Comparison of ENCODE assay signal across 9 cellular contexts in the genomic region with DNA sequence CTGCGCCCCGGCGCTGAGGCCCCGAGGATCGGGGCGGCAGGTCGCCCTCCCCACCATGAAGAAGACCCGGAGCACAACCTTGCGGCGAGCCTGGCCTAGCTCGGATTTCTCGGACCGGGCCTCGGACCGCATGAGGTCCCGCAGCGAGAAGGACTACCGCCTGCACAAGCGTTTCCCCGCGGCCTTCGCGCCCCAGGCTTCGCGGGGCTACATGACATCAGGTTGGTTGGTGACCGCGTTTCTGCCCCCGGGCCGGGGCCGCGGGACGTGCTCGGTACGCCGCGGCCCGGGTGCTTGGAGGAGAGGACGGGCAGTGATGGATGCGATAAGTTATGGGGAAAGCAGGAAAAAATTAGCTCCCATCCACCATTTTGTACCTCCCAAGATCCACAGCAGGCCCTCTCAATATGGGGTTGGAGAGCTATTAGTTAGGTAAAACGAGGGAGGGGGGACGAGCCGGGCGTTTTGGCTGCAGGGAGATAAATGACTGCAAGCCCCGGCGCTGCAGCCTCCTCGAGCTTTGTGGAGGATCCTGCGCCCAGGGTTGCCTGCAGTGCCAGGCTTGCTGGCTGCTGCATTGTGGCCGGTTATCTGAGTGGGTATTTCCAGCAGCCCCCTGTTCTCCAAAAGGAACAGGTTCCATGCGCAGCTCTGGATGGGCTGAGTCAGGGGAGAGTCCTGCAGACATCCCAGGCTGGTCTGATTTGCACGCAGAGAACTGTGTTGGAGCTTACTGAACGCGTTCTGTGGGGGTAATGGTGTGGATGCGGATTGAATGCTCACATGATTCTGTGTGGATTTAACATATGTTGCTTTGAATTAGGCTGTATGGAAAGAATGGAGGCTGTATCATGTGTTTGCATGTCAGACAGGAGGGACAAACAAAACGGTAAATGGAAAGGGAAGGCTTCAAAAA. TPM values are rescaled to one million over a fixed set of nuclear protein-coding genes. Genes with fewer than 3 reads are reported as not detected.
DNase-seq lines count a peak whose midpoint lies in the region; ATAC-seq, FAIRE-seq and TF ChIP-seq lines count a peak whose summit lies in the region.
"Had no signal": no experiment of that assay in that cellular context is flagged by ENCODE, and none has a peak within 500 bp of the region (broad histone marks: within the 10 kb centered on the region; RNA-seq: fewer than 3 reads in every experiment).

No MANE protein-coding gene starts in this region.

- H4K20me1 ChIP-seq in HepG2 (ENCODE audit: insufficient read depth, low read length), result no peaks in the 10 kb centered on the region

- DNase-seq in DMS 273 (lab: John Stamatoyannopoulos, UW; ENCODE audit: unreplicated experiment) (peak; percentile 69), DMS 273 treated with DMSO at 0.1 percent for 48 hours (lab: John Stamatoyannopoulos, UW) (no peak), colonic mucosa (no peak), HepG2 (ENCODE audit: low spot score) (no peak), DMS153 treated with DMSO at 0.1 percent for 48 hours (lab: John Stamatoyannopoulos, UW; ENCODE audit: unreplicated experiment) (no peak)

- H3K4me2 ChIP-seq in HepG2 (ENCODE audit: low read depth, low read length), result peak overlapping the region; percentile 44; the same call in 1 of the 2 replicates

- BruUV-seq in HepG2 (replicated peaks; lab: Mats Ljungman, UMichigan), result no TSS peak

- H3K36me3 ChIP-seq in colonic mucosa, result no peaks in the 10 kb centered on the region
- no peaks in the 10 kb centered on the region for H3K36me3 ChIP-seq in HepG2 (replicated peaks in 1 of 2; ENCODE audit: control insufficient read depth in 1 of 2, insufficient read depth in 2 of 2, low read length in 2 of 2)
- H3K36me3 ChIP-seq in subcutaneous abdominal adipose tissue (ENCODE audit: control insufficient read depth in 5 of 5, insufficient read depth in 5 of 5, low read length in 5 of 5), result no peaks in the 10 kb centered on the region

- H3K9ac ChIP-seq in colonic mucosa (ENCODE audit: low read depth in 2 of 2, low read length in 2 of 2), result peak overlapping the region in 1 of 2 donors; percentile 37
- H3K9ac ChIP-seq in HepG2 (ENCODE audit: insufficient read depth, low read depth, low read length), result no peak overlapping the region
- H3K9ac ChIP-seq in subcutaneous abdominal adipose tissue (ENCODE audit: low read length in 5 of 5), result no peak overlapping the region

- ATAC-seq in HepG2 (0 out of 3 replicates have a peak, but pooled peaks have one; percentile 14), GM21423 (IDR thresholded peaks at IDR 0.05; ENCODE audit: unreplicated experiment) (no peak), GM21825 (IDR thresholded peaks at IDR 0.05; ENCODE audit: unreplicated experiment) (no peak)

- H3K9me3 ChIP-seq in colonic mucosa, result no peaks in the 10 kb centered on the region
- H3K9me3 ChIP-seq in HepG2 (ENCODE audit: low read length), result no peaks in the 10 kb centered on the region
- no peaks in the 10 kb centered on the region for H3K9me3 ChIP-seq in subcutaneous abdominal adipose tissue (ENCODE audit: control insufficient read depth in 5 of 5, low read length in 5 of 5)

- POLR2A ChIA-PET in HepG2 (lab: Yijun Ruan, JAX), result no interaction called here

- TF ChIP-seq RAD21 in HepG2 (CRISPR knock-in tag; IDR thresholded peaks at IDR 0.05), result no peak

- H3K27me3 ChIP-seq in colonic mucosa (peaks cover 31% of the 10 kb centered on the region), HepG2 (ENCODE audit: control insufficient read depth in 1 of 2, insufficient read depth in 2 of 2, low read length in 2 of 2) (peaks cover 8 to 53% of the 10 kb centered on the region in 2 experiments; a peak in 4 of 5 replicates), subcutaneous abdominal adipose tissue (ENCODE audit: control insufficient read depth in 5 of 5, insufficient read depth in 4 of 5, low read length in 5 of 5) (peaks cover 3 to 7% (median 4%) of the 10 kb centered on the region in 5 donors)

- CTCF ChIA-PET in HepG2 (lab: Yijun Ruan, JAX; ENCODE audit: low intra/inter-chr PET ratio, low total read pairs), result no interaction called here

- no peak overlapping the region for H3K27ac ChIP-seq in colonic mucosa
- no peak overlapping the region for H3K27ac ChIP-seq in HepG2 (ENCODE audit: extremely low read length, insufficient read depth, low read length)
- no peak overlapping the region for H3K27ac ChIP-seq in subcutaneous abdominal adipose tissue (ENCODE audit: low read depth, low read length)
- H3K27ac ChIP-seq: 22Rv1 had no signal

- intact Hi-C loops in colonic mucosa (cut with DNase I) (no loop called here), HepG2 (cut with micrococcal nuclease; ENCODE audit: unreplicated experiment) (no loop called here)

- TF ChIP-seq POLR2A in HepG2 (IDR thresholded peaks at IDR 0.05; ENCODE audit: insufficient read depth in 1 of 2, low read depth in 2 of 2, low read length in 2 of 2), result no peak

- FAIRE-seq in HepG2 (lab: Jason Lieb, UNC), result no peak

- H2AFZ ChIP-seq in HepG2 (ENCODE audit: low read length), result no peak overlapping the region

- no peaks in the 10 kb centered on the region for H3K79me2 ChIP-seq in HepG2 (ENCODE audit: insufficient read depth, low read length)

- no peak for TF ChIP-seq CTCF in colonic mucosa (IDR thresholded peaks at IDR 0.05)
- TF ChIP-seq CTCF in HepG2 (CRISPR knock-in tag; IDR thresholded peaks at IDR 0.05), result no peak

- peak overlapping the region; percentile 52 for H3K4me3 ChIP-seq in colonic mucosa
- peak overlapping the region in 1 of 3 experiments; percentile 68; a peak in 1 of 6 replicates for H3K4me3 ChIP-seq in HepG2 (replicated peaks in 1 of 3; ENCODE audit: insufficient read depth in 1 of 3, low read depth in 2 of 3, low read length in 3 of 3)
- peak overlapping the region; percentile 25 to 74 (median 56) for H3K4me3 ChIP-seq in subcutaneous abdominal adipose tissue (ENCODE audit: low read depth in 1 of 5, low read length in 5 of 5)

- no peaks in the 10 kb centered on the region for H3K4me1 ChIP-seq in colonic mucosa
- H3K4me1 ChIP-seq in HepG2 (ENCODE audit: insufficient read depth, low read length), result peaks cover 10% of the 10 kb centered on the region; the same call in 1 of the 2 replicates
- peaks cover 6 to 29% (median 27%) of the 10 kb centered on the region in 5 donors for H3K4me1 ChIP-seq in subcutaneous abdominal adipose tissue (ENCODE audit: control insufficient read depth in 5 of 5, insufficient read depth in 5 of 5, low read length in 5 of 5)

- WGBS in HepG2 (ENCODE audit: low lambda C conversion rate), result 11% methylated on average over 17 of the region's 54 CpGs

- TF ChIP-seq EP300 in HepG2 (IDR thresholded peaks at IDR 0.05; ENCODE audit: low read depth in 2 of 2, low read length in 2 of 2), result no peak
- TF ChIP-seq EP300 in HepG2 (CRISPR knock-in tag; IDR thresholded peaks at IDR 0.05; ENCODE audit: borderline replicate concordance), result no peak

- in situ Hi-C loops in HepG2 (cut with HindIII; ENCODE audit: extremely low pct_ligation_motif_present, low pct_unique_long_range_greater_than_20kb), result no loop called here

TF ChIP-seq in HepG2, 621 proteins besides CTCF, POLR2A, EP300 and RAD21:
- TF ChIP-seq HNRNPLL (IDR thresholded peaks at IDR 0.05; ENCODE audit: low read depth, low read length, poor library complexity, severe bottlenecking) (peak; percentile 12), REPIN1 (CRISPR knock-in tag; IDR thresholded peaks at IDR 0.05; ENCODE audit: borderline replicate concordance, low read depth) (no peak)

RNA-seq across cellular contexts. Expression of gene STOX2, which starts 1.9 kb away (rescaled TPM):
- total RNA-seq in colonic mucosa (1 to 10 TPM in 1 of 2 donors, under 1 TPM in 1; 0.89 to 2.5 TPM), HepG2 (2016; rRNA removed; fragmentation: Illumina TruSeq; extraction: Trizol) (0.04 and 0.15 TPM in 2 replicates)
- not detected in 2 replicates for total RNA-seq in HepG2 (2016; cell fraction: cytosol; rRNA removed; fragmentation: Illumina TruSeq; extraction: Trizol; ENCODE audit: low read depth)
- total RNA-seq in HepG2 (2016; cell fraction: insoluble cytoplasmic fraction; rRNA removed; fragmentation: Illumina TruSeq; extraction: Trizol), result 0.04 and 0.22 TPM in 2 replicates
- 0.06 and 0.17 TPM in 2 replicates for total RNA-seq in HepG2 (2016; cell fraction: membrane; rRNA removed; fragmentation: Illumina TruSeq; extraction: Trizol)
- 0.06 TPM in 2 replicates for total RNA-seq in HepG2 (2016; cell fraction: nucleus; rRNA removed; fragmentation: Illumina TruSeq; extraction: Trizol)
- polyA plus RNA-seq in HepG2 (2011; rRNA removed), result 0.01 TPM in 2 replicates
- 0.01 TPM in 2 replicates for polyA plus RNA-seq in HepG2 (2011; cell fraction: cytosol; rRNA removed)
- 0.02 TPM in 2 replicates for polyA plus RNA-seq in HepG2 (2011; cell fraction: nucleus; rRNA removed)
- polyA plus RNA-seq in HepG2 (2012), result 0.01 and 0.05 TPM in 2 replicates
- polyA plus RNA-seq in HepG2 (2016; cell fraction: cytosol; fragmentation: Illumina TruSeq; extraction: Trizol; ENCODE audit: low read depth), result 0.01 TPM in 1 of 2 replicates, not detected in the other
- polyA plus RNA-seq in HepG2 (2016; cell fraction: insoluble cytoplasmic fraction; fragmentation: Illumina TruSeq; extraction: Trizol; ENCODE audit: low read depth), result 0.02 and 0.21 TPM in 2 replicates
- 0.02 TPM in 1 of 2 replicates, not detected in the other for polyA plus RNA-seq in HepG2 (2016; cell fraction: membrane; fragmentation: Illumina TruSeq; extraction: Trizol; ENCODE audit: low read depth)
- polyA plus RNA-seq in HepG2 (2016; cell fraction: nucleus; fragmentation: Illumina TruSeq; extraction: Trizol; ENCODE audit: insufficient read depth, low read depth), result 0.04 and 0.46 TPM in 2 replicates
- polyA minus RNA-seq in HepG2 (2011; rRNA and poly(A)+ RNA removed; ENCODE audit: low replicate concordance), result 1.3 and 14.4 TPM in 2 replicates
- polyA minus RNA-seq in HepG2 (2011; cell fraction: cytosol; rRNA and poly(A)+ RNA removed), result 0.10 TPM in 1 of 2 replicates, not detected in the other
- 0.12 and 0.39 TPM in 2 replicates for polyA minus RNA-seq in HepG2 (2011; cell fraction: nucleus; rRNA and poly(A)+ RNA removed)
